In the genomic region with DNA sequence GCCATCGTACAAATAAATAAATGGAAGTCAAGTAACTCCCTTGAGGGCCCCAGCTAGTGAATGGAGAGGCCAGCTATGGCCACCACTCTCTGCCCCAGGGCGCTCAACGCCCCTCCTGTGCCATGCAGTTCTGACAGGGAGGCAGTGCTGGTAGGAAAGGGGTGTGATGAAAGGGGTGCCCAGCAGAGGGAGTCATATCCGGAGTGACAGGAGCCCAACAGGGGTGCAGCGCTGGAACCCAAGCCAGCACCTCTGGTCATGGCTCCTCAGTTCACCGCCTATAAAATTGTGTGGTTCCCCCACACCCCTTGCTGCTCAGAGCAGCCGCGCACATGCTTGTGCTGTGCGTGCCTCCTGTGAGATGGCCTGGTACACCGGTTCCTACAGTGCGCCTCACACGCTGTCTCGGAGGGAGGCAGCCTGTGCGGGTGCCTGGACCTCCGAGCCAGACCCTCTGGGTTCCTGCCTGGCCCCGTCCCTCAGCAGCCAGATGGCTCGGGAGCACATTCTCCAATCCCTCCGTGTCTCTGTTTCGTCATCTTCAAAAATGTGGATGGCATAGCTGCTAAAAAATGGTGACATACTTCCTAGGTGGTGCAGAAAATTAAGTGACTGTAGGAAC, we compare ENCODE assay signal across 12 cellular contexts.
DNase-seq lines count a peak whose midpoint lies in the region; ATAC-seq and TF ChIP-seq lines count a peak whose summit lies in the region.
"Had no signal": no experiment of that assay in that cellular context is flagged by ENCODE, and none has a peak within 500 bp of the region (broad histone marks: within the 10 kb centered on the region; RNA-seq: fewer than 3 reads in every experiment).

No MANE protein-coding gene starts in this region.

- CTCF ChIA-PET in PC-9 (lab: Charles Lee) = interaction anchor here (0.9 kb wide), 1 partner anchor 183 kb away, joined by 4 read pairs; no protein-coding TSS in a partner anchor

- no peaks in the 10 kb centered on the region for H3K9me2 ChIP-seq in PC-9 (ENCODE audit: insufficient read depth)

- H3K4me3 Mint-ChIP-seq in type B pancreatic cell = no peak overlapping the region

- peaks cover 65% of the 10 kb centered on the region for H3K79me2 ChIP-seq in PC-9 (ENCODE audit: low read depth)

- H3F3A ChIP-seq in PC-9 (ENCODE audit: insufficient read depth, low read depth) = peaks cover 71% of the 10 kb centered on the region

- H3K9me3 ChIP-seq in heart right ventricle (peaks cover 0 to 3% (median 0%) of the 10 kb centered on the region in 11 donors), right atrium auricular region (no peaks in the 10 kb centered on the region), PC-9 (ENCODE audit: insufficient read depth, low read depth) (no peaks in the 10 kb centered on the region; the same call in 1 of the 2 replicates)

- no peak overlapping the region for H2AFZ ChIP-seq in PC-9
- H2AFZ ChIP-seq: GM23248 had no signal

- ATAC-seq in heart right ventricle = no peak
- ATAC-seq in HG03460 (IDR thresholded peaks at IDR 0.05; ENCODE audit: unreplicated experiment) = no peak

- no peak overlapping the region for H3K27ac ChIP-seq in heart right ventricle
- H3K27ac ChIP-seq in right atrium auricular region = no peak overlapping the region
- H3K27ac ChIP-seq in PC-9 = no peak overlapping the region
- H3K27ac ChIP-seq: GM23248 had no signal

- H3K9me3 Mint-ChIP-seq in type B pancreatic cell = no peaks in the 10 kb centered on the region

- peak overlapping the region; percentile 39 for H3K27ac Mint-ChIP-seq in type B pancreatic cell

- intact Hi-C loops in heart right ventricle (cut with DNase I) = no loop called here
- intact Hi-C loops in PC-9 (cut with micrococcal nuclease; ENCODE audit: unreplicated experiment) = no loop called here

- H3K4me1 Mint-ChIP-seq in type B pancreatic cell (ENCODE audit: unreplicated experiment) = no peaks in the 10 kb centered on the region

- WGBS in heart right ventricle, 2 donors = 91 to 93% methylated on average over 19 of the region's 19 CpGs

- peaks cover 0 to 63% (median 8%) of the 10 kb centered on the region in 9 donors for H3K36me3 ChIP-seq in heart right ventricle
- peaks cover 59% of the 10 kb centered on the region for H3K36me3 ChIP-seq in right atrium auricular region
- peaks cover 90% of the 10 kb centered on the region for H3K36me3 ChIP-seq in PC-9 (ENCODE audit: low read depth)

- H3K4me2 ChIP-seq in PC-9 = no peak overlapping the region

- H3K27me3 ChIP-seq in heart right ventricle (peaks cover 0 to 5% (median 0%) of the 10 kb centered on the region in 7 donors), right atrium auricular region (no peaks in the 10 kb centered on the region), PC-9 (ENCODE audit: insufficient read depth, low read depth) (no peaks in the 10 kb centered on the region)

- H4K20me1 ChIP-seq in PC-9 (ENCODE audit: insufficient read depth) = 0 out of 2 replicates have a peak, but pooled peaks cover 4% of the 10 kb centered on the region

- no peak for DNase-seq in heart right ventricle
- DNase-seq in right atrium auricular region (ENCODE audit: low spot score) = no peak
- peak in 1 of 2 experiments; percentile 29 for DNase-seq in PC-9
- DNase-seq in fibroblast of pulmonary artery (ENCODE audit: low read depth) = no peak
- DNase-seq in type B pancreatic cell (ENCODE audit: extremely low spot score, unreplicated experiment) = no peak
- no peak for DNase-seq in NCI-H2029 (lab: John Stamatoyannopoulos, UW)
- no peak for DNase-seq in GOT3 (lab: John Stamatoyannopoulos, UW)
- DNase-seq: activated gamma-delta T cell; effector memory CD4-positive, alpha-beta T cell; GM23248; NCI-H446 had no signal

- H3K27me3 Mint-ChIP-seq in type B pancreatic cell = no peaks in the 10 kb centered on the region

- POLR2A ChIA-PET in PC-9 (lab: Charles Lee; ENCODE audit: unreplicated experiment) = interaction anchor here (0.5 kb wide), 1 partner anchor 79 kb away, joined by 26 read pairs; no protein-coding TSS in a partner anchor

- no peak overlapping the region for H3K4me3 ChIP-seq in heart right ventricle
- H3K4me3 ChIP-seq in right atrium auricular region = no peak overlapping the region
- H3K4me3 ChIP-seq in PC-9 = no peak overlapping the region
- H3K4me3 ChIP-seq in fibroblast of pulmonary artery (replicated peaks; ENCODE audit: low read depth, low read length) = no peak overlapping the region
- H3K4me3 ChIP-seq: GM23248 had no signal

- H3K36me3 Mint-ChIP-seq in type B pancreatic cell = peaks cover 49% of the 10 kb centered on the region

- H3K4me1 ChIP-seq in heart right ventricle = peaks cover 0 to 17% (median 8%) of the 10 kb centered on the region in 9 donors
- peaks cover 0 to 14% of the 10 kb centered on the region in 2 donors for H3K4me1 ChIP-seq in right atrium auricular region
- no peaks in the 10 kb centered on the region for H3K4me1 ChIP-seq in PC-9 (replicated peaks; ENCODE audit: insufficient read depth)

- BruUV-seq in PC-9 (replicated peaks; lab: Mats Ljungman, UMichigan) = no TSS peak

- TF ChIP-seq CTCF in heart right ventricle (IDR thresholded peaks at IDR 0.05) = peak in 6 of 9 donors; percentile 15 to 34 (median 22)
- TF ChIP-seq CTCF in right atrium auricular region (IDR thresholded peaks at IDR 0.05) = no peak
- TF ChIP-seq CTCF in PC-9 (conservative IDR thresholded peaks at IDR 0.05) = peak; percentile 60
- TF ChIP-seq CTCF in fibroblast of pulmonary artery (IDR thresholded peaks at IDR 0.05; ENCODE audit: low read length, missing control alignments) = peak; percentile 19
- peak; percentile 51 for TF ChIP-seq CTCF in type B pancreatic cell (conservative IDR thresholded peaks at IDR 0.05)

Comparison
In these comparisons a context has a peak if more than half of its experiments do, and no peak if none do; other contexts are left out.
1. CTCF ChIP-seq: peak in heart right ventricle (6 of 9), PC-9 (single experiment), fibroblast of pulmonary artery (single experiment) and type B pancreatic cell (single experiment); none in right atrium auricular region (0 of 2).